In the genomic region with DNA sequence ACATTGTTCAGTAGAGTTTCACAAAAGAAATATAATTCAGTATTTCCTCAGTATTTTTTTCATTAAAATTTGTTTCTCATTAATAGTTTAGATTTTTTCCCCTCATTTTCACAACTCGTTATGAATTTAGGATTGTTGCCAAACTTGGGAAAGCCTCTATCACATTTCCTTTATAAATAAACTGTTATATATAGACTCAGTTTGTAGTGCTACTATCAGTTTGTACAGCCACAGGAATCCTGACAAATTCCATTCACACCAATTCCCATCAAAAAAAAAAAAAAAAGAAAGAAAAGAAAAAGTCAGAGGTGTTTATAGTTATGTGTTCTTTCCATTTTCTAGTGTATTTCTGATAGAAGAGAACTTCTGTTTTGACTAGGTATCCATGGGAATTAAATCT, we compare ENCODE assay signal across 8 cellular contexts.
"Had no signal": no experiment of that assay in that cellular context is flagged by ENCODE, and none has a peak within 500 bp of the region (broad histone marks: within the 10 kb centered on the region; RNA-seq: fewer than 3 reads in every experiment).

No MANE protein-coding gene starts in this region.

- H3K9me3 ChIP-seq: HAP-1 had no signal

- H3K9ac ChIP-seq: GM23248 had no signal

- H2AFZ ChIP-seq: GM23248 had no signal

- H3K4me3 ChIP-seq: GM23248, HAP-1, K562 had no signal

- H3K36me3 ChIP-seq: HAP-1 had no signal

- H3K27ac Mint-ChIP-seq: HFFc6 had no signal

- H3K4me3 Mint-ChIP-seq: HFFc6 had no signal

- H3K4me1 ChIP-seq: HAP-1 had no signal

- H3K27ac ChIP-seq: GM23248 had no signal

- DNase-seq: GM23248, GOT3, H7, HFFc6, IMR-90 had no signal

- FAIRE-seq: HTR-8/SVneo, K562 had no signal
